In the genomic region with DNA sequence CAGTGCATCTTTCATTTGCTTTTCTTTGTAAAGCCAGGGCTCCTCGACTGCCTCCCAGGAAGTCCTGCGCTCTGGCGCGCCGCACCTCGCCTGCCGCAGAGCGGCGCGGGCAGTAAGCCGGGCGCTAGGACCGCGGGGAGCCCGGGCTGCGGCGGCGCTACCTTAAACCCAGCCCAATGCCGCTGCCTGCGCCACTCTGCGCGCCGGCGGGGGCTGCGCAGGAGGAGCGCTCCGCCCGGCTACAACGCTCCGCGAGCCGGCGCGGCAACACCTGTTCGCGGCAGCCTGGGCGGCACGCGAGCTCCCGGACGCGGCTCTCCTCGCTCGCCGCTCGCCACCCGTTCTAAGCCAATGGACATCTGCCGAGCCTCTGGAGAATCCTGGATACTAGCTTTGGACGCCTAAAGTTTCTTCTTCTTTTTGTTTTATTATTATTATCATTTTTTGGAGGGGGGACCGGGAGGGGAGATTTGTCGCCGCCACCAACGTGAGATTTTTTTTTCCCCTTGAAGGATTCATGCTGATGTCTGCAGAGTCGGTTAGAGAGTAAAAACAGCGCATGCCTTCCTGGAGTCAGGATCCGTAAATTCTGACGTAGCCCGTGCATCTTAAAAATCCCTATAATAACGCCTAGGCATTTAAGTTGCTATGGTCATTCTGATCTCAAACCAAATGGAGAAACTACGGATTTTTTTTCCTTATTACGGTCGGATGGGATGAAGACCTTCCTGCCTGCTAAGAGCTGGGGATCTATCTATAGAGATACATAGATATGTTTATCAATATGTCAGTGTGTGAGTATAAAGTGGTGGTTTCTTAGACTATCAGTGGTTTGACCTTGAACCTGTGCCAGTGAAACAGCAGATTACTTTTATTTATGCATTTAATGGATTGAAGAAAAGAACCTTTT, we compare ENCODE assay signal across 1 cellular context.
A peak's percentile ranks its signal among the peaks of the same experiment; 100 is the strongest.
TF ChIP-seq lines count a peak whose summit lies in the region.

A gene (plus strand): TSS at position 191 of the 910 bp plus-strand sequence. CDS start 840 bp downstream, outside the sequence.

TF ChIP-seq in WTC11, 78 proteins besides CTCF, POLR2A, EP300 and RAD21 (continued from another document):
- TF ChIP-seq, protein P1, sequence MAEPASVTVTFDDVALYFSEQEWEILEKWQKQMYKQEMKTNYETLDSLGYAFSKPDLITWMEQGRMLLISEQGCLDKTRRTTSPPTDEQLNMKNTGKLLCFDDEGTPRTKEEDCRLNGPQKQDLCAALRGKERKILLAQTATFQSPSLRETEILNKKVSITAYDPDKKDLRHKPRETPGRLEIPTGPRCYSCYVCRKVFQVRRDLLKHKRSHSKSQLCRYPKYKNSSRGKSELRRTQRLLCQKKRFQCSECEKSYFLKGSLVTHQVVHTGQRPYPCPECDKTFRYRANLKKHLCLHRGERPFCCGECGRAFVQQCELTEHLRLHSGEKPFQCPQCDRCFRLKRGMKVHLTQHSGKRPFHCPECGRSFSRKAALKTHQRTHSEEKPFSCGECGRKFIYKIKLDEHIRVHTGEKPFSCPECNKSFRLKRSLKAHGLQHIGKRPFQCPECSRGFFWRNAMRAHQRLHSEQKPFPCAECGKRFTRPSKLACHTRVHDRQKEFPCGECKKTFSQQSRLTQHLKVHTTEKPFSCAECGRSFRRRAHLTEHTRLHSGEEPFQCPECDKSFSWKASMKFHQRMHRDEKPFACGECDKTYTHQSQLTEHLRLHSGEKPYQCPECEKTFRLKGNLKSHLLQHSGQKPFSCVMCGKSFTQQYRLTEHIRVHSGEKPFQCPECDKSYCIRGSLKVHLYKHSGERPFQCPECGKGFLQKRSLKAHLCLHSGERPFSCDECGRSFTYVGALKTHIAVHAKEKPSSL (CRISPR knock-in tag; conservative IDR thresholded peaks at IDR 0.05), result no peak
- peak; percentile 64 for TF ChIP-seq SP1 (CRISPR knock-in tag; conservative IDR thresholded peaks at IDR 0.05)
- TF ChIP-seq, protein P2, sequence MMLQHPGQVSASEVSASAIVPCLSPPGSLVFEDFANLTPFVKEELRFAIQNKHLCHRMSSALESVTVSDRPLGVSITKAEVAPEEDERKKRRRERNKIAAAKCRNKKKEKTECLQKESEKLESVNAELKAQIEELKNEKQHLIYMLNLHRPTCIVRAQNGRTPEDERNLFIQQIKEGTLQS (CRISPR knock-in tag; conservative IDR thresholded peaks at IDR 0.05), result no peak
- TF ChIP-seq, protein P3, sequence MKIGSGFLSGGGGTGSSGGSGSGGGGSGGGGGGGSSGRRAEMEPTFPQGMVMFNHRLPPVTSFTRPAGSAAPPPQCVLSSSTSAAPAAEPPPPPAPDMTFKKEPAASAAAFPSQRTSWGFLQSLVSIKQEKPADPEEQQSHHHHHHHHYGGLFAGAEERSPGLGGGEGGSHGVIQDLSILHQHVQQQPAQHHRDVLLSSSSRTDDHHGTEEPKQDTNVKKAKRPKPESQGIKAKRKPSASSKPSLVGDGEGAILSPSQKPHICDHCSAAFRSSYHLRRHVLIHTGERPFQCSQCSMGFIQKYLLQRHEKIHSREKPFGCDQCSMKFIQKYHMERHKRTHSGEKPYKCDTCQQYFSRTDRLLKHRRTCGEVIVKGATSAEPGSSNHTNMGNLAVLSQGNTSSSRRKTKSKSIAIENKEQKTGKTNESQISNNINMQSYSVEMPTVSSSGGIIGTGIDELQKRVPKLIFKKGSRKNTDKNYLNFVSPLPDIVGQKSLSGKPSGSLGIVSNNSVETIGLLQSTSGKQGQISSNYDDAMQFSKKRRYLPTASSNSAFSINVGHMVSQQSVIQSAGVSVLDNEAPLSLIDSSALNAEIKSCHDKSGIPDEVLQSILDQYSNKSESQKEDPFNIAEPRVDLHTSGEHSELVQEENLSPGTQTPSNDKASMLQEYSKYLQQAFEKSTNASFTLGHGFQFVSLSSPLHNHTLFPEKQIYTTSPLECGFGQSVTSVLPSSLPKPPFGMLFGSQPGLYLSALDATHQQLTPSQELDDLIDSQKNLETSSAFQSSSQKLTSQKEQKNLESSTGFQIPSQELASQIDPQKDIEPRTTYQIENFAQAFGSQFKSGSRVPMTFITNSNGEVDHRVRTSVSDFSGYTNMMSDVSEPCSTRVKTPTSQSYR (CRISPR knock-in tag; IDR thresholded peaks at IDR 0.05), result no peak
- TF ChIP-seq, protein P4, sequence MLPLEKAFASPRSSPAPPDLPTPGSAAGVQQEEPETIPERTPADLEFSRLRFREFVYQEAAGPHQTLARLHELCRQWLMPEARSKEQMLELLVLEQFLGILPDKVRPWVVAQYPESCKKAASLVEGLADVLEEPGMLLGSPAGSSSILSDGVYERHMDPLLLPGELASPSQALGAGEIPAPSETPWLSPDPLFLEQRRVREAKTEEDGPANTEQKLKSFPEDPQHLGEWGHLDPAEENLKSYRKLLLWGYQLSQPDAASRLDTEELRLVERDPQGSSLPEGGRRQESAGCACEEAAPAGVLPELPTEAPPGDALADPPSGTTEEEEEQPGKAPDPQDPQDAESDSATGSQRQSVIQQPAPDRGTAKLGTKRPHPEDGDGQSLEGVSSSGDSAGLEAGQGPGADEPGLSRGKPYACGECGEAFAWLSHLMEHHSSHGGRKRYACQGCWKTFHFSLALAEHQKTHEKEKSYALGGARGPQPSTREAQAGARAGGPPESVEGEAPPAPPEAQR (CRISPR knock-in tag; IDR thresholded peaks at IDR 0.05), result no peak
- TF ChIP-seq NR1H2 (CRISPR knock-in tag; IDR thresholded peaks at IDR 0.05), result no peak
- TF ChIP-seq, protein P5, sequence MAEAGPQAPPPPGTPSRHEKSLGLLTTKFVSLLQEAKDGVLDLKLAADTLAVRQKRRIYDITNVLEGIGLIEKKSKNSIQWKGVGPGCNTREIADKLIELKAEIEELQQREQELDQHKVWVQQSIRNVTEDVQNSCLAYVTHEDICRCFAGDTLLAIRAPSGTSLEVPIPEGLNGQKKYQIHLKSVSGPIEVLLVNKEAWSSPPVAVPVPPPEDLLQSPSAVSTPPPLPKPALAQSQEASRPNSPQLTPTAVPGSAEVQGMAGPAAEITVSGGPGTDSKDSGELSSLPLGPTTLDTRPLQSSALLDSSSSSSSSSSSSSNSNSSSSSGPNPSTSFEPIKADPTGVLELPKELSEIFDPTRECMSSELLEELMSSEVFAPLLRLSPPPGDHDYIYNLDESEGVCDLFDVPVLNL (CRISPR knock-in tag; IDR thresholded peaks at IDR 0.05; ENCODE audit: borderline replicate concordance, low read depth), result 0 out of 2 replicates have a peak, but pooled peaks have one; percentile 27
- TF ChIP-seq ZBTB21 (CRISPR knock-in tag; IDR thresholded peaks at IDR 0.05; ENCODE audit: borderline replicate concordance), result no peak
- TF ChIP-seq TCF7 (CRISPR knock-in tag; IDR thresholded peaks at IDR 0.05; ENCODE audit: low read depth), result no peak
- no peak for TF ChIP-seq TEAD4 (CRISPR knock-in tag; IDR thresholded peaks at IDR 0.05)
- TF ChIP-seq, protein P6, sequence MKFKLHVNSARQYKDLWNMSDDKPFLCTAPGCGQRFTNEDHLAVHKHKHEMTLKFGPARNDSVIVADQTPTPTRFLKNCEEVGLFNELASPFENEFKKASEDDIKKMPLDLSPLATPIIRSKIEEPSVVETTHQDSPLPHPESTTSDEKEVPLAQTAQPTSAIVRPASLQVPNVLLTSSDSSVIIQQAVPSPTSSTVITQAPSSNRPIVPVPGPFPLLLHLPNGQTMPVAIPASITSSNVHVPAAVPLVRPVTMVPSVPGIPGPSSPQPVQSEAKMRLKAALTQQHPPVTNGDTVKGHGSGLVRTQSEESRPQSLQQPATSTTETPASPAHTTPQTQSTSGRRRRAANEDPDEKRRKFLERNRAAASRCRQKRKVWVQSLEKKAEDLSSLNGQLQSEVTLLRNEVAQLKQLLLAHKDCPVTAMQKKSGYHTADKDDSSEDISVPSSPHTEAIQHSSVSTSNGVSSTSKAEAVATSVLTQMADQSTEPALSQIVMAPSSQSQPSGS (CRISPR knock-in tag; IDR thresholded peaks at IDR 0.05; ENCODE audit: borderline replicate concordance, low read depth), result no peak
- TF ChIP-seq, protein P7, sequence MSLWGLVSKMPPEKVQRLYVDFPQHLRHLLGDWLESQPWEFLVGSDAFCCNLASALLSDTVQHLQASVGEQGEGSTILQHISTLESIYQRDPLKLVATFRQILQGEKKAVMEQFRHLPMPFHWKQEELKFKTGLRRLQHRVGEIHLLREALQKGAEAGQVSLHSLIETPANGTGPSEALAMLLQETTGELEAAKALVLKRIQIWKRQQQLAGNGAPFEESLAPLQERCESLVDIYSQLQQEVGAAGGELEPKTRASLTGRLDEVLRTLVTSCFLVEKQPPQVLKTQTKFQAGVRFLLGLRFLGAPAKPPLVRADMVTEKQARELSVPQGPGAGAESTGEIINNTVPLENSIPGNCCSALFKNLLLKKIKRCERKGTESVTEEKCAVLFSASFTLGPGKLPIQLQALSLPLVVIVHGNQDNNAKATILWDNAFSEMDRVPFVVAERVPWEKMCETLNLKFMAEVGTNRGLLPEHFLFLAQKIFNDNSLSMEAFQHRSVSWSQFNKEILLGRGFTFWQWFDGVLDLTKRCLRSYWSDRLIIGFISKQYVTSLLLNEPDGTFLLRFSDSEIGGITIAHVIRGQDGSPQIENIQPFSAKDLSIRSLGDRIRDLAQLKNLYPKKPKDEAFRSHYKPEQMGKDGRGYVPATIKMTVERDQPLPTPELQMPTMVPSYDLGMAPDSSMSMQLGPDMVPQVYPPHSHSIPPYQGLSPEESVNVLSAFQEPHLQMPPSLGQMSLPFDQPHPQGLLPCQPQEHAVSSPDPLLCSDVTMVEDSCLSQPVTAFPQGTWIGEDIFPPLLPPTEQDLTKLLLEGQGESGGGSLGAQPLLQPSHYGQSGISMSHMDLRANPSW (CRISPR knock-in tag; conservative IDR thresholded peaks at IDR 0.05; ENCODE audit: low read depth), result no peak
- TF ChIP-seq, protein P8, sequence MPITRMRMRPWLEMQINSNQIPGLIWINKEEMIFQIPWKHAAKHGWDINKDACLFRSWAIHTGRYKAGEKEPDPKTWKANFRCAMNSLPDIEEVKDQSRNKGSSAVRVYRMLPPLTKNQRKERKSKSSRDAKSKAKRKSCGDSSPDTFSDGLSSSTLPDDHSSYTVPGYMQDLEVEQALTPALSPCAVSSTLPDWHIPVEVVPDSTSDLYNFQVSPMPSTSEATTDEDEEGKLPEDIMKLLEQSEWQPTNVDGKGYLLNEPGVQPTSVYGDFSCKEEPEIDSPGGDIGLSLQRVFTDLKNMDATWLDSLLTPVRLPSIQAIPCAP (CRISPR knock-in tag; IDR thresholded peaks at IDR 0.05), result no peak
- no peak for TF ChIP-seq CREB1 (CRISPR knock-in tag; IDR thresholded peaks at IDR 0.05)
- TF ChIP-seq, protein P9, sequence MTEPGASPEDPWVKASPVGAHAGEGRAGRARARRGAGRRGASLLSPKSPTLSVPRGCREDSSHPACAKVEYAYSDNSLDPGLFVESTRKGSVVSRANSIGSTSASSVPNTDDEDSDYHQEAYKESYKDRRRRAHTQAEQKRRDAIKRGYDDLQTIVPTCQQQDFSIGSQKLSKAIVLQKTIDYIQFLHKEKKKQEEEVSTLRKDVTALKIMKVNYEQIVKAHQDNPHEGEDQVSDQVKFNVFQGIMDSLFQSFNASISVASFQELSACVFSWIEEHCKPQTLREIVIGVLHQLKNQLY (CRISPR knock-in tag; IDR thresholded peaks at IDR 0.05), result no peak
- TF ChIP-seq NR3C1 (CRISPR knock-in tag; conservative IDR thresholded peaks at IDR 0.05; ENCODE audit: low read depth), result no peak
- TF ChIP-seq, protein P10, sequence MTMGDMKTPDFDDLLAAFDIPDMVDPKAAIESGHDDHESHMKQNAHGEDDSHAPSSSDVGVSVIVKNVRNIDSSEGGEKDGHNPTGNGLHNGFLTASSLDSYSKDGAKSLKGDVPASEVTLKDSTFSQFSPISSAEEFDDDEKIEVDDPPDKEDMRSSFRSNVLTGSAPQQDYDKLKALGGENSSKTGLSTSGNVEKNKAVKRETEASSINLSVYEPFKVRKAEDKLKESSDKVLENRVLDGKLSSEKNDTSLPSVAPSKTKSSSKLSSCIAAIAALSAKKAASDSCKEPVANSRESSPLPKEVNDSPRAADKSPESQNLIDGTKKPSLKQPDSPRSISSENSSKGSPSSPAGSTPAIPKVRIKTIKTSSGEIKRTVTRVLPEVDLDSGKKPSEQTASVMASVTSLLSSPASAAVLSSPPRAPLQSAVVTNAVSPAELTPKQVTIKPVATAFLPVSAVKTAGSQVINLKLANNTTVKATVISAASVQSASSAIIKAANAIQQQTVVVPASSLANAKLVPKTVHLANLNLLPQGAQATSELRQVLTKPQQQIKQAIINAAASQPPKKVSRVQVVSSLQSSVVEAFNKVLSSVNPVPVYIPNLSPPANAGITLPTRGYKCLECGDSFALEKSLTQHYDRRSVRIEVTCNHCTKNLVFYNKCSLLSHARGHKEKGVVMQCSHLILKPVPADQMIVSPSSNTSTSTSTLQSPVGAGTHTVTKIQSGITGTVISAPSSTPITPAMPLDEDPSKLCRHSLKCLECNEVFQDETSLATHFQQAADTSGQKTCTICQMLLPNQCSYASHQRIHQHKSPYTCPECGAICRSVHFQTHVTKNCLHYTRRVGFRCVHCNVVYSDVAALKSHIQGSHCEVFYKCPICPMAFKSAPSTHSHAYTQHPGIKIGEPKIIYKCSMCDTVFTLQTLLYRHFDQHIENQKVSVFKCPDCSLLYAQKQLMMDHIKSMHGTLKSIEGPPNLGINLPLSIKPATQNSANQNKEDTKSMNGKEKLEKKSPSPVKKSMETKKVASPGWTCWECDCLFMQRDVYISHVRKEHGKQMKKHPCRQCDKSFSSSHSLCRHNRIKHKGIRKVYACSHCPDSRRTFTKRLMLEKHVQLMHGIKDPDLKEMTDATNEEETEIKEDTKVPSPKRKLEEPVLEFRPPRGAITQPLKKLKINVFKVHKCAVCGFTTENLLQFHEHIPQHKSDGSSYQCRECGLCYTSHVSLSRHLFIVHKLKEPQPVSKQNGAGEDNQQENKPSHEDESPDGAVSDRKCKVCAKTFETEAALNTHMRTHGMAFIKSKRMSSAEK (CRISPR knock-in tag; IDR thresholded peaks at IDR 0.05; ENCODE audit: borderline replicate concordance), result no peak
- no peak; the same call in 1 of the 2 replicates for TF ChIP-seq CREM (CRISPR knock-in tag; IDR thresholded peaks at IDR 0.05)
- TF ChIP-seq OVOL2 (CRISPR knock-in tag; IDR thresholded peaks at IDR 0.05; ENCODE audit: borderline replicate concordance), result no peak
- TF ChIP-seq JAZF1 (CRISPR knock-in tag; IDR thresholded peaks at IDR 0.05), result no peak
- TF ChIP-seq ZNF263 (CRISPR knock-in tag; IDR thresholded peaks at IDR 0.05; ENCODE audit: low read depth), result no peak
- TF ChIP-seq, protein P11, sequence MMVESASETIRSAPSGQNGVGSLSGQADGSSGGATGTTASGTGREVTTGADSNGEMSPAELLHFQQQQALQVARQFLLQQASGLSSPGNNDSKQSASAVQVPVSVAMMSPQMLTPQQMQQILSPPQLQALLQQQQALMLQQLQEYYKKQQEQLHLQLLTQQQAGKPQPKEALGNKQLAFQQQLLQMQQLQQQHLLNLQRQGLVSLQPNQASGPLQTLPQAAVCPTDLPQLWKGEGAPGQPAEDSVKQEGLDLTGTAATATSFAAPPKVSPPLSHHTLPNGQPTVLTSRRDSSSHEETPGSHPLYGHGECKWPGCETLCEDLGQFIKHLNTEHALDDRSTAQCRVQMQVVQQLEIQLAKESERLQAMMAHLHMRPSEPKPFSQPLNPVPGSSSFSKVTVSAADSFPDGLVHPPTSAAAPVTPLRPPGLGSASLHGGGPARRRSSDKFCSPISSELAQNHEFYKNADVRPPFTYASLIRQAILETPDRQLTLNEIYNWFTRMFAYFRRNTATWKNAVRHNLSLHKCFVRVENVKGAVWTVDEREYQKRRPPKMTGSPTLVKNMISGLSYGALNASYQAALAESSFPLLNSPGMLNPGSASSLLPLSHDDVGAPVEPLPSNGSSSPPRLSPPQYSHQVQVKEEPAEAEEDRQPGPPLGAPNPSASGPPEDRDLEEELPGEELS (CRISPR knock-in tag; IDR thresholded peaks at IDR 0.05), result peak; percentile 90
- TF ChIP-seq ZNF232 (CRISPR knock-in tag; IDR thresholded peaks at IDR 0.05), result no peak
- TF ChIP-seq, protein P12, sequence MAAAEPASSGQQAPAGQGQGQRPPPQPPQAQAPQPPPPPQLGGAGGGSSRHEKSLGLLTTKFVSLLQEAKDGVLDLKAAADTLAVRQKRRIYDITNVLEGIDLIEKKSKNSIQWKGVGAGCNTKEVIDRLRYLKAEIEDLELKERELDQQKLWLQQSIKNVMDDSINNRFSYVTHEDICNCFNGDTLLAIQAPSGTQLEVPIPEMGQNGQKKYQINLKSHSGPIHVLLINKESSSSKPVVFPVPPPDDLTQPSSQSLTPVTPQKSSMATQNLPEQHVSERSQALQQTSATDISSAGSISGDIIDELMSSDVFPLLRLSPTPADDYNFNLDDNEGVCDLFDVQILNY (CRISPR knock-in tag; IDR thresholded peaks at IDR 0.05), result peak; percentile 58; the same call in 1 of the 2 replicates
- no peak; the same call in 1 of the 2 replicates for TF ChIP-seq ETV6 (CRISPR knock-in tag; IDR thresholded peaks at IDR 0.05)
